In the genomic region with DNA sequence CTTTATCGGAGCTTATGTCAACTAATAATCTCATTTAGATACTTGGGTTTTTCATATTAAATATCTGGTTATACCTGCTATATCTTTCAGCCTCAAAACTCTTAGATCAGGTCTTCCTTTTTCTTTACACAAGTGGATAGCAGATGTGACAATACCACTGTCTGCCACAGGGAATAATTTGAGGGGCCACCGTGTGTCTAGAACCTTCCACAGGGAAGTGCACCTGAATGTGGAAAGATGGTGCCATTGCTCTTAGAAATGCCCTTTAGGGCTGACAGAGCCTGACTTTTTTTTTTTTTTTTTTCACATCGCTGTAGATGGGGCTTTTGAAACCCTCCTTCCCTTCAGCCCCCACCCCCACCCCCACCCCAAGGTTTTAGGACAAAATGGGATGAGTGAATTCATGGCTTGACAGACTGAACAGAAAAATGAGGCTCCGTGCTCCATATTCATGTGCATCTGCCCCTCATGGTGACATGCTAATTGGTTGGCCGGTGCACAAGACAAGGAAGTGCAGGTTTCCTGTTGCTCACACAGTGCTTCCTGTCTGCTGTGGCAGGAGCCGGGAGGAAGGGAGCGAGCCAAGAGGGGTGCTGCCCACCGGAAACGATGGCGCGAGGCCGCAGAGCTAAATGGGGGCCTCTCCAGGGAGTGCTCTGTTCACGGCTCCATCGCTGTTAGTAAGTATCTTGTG, we compare ENCODE assay signal across 1 cellular context.
TF ChIP-seq lines count a peak whose summit lies in the region.

No MANE protein-coding gene starts in this region.

TF ChIP-seq in GM12878, 131 proteins besides CTCF, POLR2A, EP300 and RAD21 (continued from another document):
- TF ChIP-seq, protein P1, sequence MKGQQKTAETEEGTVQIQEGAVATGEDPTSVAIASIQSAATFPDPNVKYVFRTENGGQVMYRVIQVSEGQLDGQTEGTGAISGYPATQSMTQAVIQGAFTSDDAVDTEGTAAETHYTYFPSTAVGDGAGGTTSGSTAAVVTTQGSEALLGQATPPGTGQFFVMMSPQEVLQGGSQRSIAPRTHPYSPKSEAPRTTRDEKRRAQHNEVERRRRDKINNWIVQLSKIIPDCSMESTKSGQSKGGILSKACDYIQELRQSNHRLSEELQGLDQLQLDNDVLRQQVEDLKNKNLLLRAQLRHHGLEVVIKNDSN (IDR thresholded peaks at IDR 0.05; ENCODE audit: borderline replicate concordance, extremely low read length, insufficient read depth, low read depth, low read length) = no peak
- TF ChIP-seq, protein P2, sequence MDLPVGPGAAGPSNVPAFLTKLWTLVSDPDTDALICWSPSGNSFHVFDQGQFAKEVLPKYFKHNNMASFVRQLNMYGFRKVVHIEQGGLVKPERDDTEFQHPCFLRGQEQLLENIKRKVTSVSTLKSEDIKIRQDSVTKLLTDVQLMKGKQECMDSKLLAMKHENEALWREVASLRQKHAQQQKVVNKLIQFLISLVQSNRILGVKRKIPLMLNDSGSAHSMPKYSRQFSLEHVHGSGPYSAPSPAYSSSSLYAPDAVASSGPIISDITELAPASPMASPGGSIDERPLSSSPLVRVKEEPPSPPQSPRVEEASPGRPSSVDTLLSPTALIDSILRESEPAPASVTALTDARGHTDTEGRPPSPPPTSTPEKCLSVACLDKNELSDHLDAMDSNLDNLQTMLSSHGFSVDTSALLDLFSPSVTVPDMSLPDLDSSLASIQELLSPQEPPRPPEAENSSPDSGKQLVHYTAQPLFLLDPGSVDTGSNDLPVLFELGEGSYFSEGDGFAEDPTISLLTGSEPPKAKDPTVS (IDR thresholded peaks at IDR 0.05; ENCODE audit: low read depth, low read length) = no peak
- TF ChIP-seq SRF (IDR thresholded peaks at IDR 0.05; ENCODE audit: low read depth in 2 of 2, low read length in 2 of 2) = no peak
- TF ChIP-seq, protein P3, sequence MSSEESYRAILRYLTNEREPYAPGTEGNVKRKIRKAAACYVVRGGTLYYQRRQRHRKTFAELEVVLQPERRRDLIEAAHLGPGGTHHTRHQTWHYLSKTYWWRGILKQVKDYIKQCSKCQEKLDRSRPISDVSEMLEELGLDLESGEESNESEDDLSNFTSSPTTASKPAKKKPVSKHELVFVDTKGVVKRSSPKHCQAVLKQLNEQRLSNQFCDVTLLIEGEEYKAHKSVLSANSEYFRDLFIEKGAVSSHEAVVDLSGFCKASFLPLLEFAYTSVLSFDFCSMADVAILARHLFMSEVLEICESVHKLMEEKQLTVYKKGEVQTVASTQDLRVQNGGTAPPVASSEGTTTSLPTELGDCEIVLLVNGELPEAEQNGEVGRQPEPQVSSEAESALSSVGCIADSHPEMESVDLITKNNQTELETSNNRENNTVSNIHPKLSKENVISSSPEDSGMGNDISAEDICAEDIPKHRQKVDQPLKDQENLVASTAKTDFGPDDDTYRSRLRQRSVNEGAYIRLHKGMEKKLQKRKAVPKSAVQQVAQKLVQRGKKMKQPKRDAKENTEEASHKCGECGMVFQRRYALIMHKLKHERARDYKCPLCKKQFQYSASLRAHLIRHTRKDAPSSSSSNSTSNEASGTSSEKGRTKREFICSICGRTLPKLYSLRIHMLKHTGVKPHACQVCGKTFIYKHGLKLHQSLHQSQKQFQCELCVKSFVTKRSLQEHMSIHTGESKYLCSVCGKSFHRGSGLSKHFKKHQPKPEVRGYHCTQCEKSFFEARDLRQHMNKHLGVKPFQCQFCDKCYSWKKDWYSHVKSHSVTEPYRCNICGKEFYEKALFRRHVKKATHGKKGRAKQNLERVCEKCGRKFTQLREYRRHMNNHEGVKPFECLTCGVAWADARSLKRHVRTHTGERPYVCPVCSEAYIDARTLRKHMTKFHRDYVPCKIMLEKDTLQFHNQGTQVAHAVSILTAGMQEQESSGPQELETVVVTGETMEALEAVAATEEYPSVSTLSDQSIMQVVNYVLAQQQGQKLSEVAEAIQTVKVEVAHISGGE (CRISPR knock-in tag; IDR thresholded peaks at IDR 0.05) = no peak
- TF ChIP-seq BRCA1 (IDR thresholded peaks at IDR 0.05; ENCODE audit: low read depth, low read length) = no peak
- peak in 1 of 2 experiments; percentile 37; a peak in 1 of 4 replicates for TF ChIP-seq BHLHE40 (IDR thresholded peaks at IDR 0.05; ENCODE audit: borderline replicate concordance in 1 of 2, low read depth in 2 of 2, low read length in 1 of 2)
- no peak for TF ChIP-seq SP1 (IDR thresholded peaks at IDR 0.05; ENCODE audit: low read depth, low read length)
- no peak for TF ChIP-seq ZNF622 (IDR thresholded peaks at IDR 0.05)
- TF ChIP-seq, protein P4, sequence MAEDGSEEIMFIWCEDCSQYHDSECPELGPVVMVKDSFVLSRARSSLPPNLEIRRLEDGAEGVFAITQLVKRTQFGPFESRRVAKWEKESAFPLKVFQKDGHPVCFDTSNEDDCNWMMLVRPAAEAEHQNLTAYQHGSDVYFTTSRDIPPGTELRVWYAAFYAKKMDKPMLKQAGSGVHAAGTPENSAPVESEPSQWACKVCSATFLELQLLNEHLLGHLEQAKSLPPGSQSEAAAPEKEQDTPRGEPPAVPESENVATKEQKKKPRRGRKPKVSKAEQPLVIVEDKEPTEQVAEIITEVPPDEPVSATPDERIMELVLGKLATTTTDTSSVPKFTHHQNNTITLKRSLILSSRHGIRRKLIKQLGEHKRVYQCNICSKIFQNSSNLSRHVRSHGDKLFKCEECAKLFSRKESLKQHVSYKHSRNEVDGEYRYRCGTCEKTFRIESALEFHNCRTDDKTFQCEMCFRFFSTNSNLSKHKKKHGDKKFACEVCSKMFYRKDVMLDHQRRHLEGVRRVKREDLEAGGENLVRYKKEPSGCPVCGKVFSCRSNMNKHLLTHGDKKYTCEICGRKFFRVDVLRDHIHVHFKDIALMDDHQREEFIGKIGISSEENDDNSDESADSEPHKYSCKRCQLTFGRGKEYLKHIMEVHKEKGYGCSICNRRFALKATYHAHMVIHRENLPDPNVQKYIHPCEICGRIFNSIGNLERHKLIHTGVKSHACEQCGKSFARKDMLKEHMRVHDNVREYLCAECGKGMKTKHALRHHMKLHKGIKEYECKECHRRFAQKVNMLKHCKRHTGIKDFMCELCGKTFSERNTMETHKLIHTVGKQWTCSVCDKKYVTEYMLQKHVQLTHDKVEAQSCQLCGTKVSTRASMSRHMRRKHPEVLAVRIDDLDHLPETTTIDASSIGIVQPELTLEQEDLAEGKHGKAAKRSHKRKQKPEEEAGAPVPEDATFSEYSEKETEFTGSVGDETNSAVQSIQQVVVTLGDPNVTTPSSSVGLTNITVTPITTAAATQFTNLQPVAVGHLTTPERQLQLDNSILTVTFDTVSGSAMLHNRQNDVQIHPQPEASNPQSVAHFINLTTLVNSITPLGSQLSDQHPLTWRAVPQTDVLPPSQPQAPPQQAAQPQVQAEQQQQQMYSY (CRISPR knock-in tag; IDR thresholded peaks at IDR 0.05) = no peak
- peak; percentile 56; the same call in 1 of the 2 replicates for TF ChIP-seq POLR2AphosphoS5 (IDR thresholded peaks at IDR 0.05; ENCODE audit: low read length)
- TF ChIP-seq CHD4 (IDR thresholded peaks at IDR 0.05) = no peak
- TF ChIP-seq CHD2 (IDR thresholded peaks at IDR 0.05; ENCODE audit: borderline replicate concordance, low read depth, low read length) = no peak
- TF ChIP-seq, protein P5, sequence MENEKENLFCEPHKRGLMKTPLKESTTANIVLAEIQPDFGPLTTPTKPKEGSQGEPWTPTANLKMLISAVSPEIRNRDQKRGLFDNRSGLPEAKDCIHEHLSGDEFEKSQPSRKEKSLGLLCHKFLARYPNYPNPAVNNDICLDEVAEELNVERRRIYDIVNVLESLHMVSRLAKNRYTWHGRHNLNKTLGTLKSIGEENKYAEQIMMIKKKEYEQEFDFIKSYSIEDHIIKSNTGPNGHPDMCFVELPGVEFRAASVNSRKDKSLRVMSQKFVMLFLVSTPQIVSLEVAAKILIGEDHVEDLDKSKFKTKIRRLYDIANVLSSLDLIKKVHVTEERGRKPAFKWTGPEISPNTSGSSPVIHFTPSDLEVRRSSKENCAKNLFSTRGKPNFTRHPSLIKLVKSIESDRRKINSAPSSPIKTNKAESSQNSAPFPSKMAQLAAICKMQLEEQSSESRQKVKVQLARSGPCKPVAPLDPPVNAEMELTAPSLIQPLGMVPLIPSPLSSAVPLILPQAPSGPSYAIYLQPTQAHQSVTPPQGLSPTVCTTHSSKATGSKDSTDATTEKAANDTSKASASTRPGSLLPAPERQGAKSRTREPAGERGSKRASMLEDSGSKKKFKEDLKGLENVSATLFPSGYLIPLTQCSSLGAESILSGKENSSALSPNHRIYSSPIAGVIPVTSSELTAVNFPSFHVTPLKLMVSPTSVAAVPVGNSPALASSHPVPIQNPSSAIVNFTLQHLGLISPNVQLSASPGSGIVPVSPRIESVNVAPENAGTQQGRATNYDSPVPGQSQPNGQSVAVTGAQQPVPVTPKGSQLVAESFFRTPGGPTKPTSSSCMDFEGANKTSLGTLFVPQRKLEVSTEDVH (IDR thresholded peaks at IDR 0.05; ENCODE audit: low read depth, partially characterized antibody) = no peak
- TF ChIP-seq JUND (IDR thresholded peaks at IDR 0.05; ENCODE audit: low read depth, low read length) = no peak
